In the genomic region with DNA sequence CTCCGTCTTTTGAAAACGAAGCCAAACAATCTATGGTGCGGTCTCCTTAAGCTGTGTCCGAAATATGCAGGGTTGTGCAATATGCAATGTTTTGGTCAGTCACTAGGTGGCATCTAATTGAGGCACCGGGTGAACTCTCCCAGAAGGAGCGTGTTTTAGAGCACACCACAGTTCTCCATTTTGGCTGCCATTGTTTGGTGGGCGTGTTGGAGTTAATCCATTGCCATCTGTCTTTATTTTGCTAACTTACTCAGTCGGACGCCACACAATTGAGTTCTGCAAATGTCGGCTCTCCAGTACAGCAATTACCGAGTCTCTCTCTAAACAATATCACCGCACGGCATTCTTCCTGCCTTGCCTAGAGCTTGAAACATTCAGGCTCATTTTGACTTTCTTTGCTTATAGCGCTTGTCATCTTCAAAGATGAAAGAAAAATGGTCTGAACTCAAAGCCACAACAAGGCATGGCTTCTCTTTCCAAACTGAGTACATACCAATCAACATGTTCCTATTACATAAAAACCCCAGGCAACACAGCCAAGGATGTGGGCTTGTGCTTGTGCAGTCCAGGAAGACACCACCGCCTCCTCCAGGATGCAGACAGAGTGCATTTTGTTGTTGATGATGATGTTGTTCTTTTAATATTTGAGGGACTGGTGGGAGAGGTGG, we compare ENCODE assay signal across 9 cellular contexts.
A peak's percentile ranks its signal among the peaks of the same experiment; 100 is the strongest.
DNase-seq lines count a peak whose midpoint lies in the region; ATAC-seq and TF ChIP-seq lines count a peak whose summit lies in the region.
"Had no signal": no experiment of that assay in that cellular context is flagged by ENCODE, and none has a peak within 500 bp of the region (broad histone marks: within the 10 kb centered on the region; RNA-seq: fewer than 3 reads in every experiment).

No MANE protein-coding gene starts in this region.

- DNase-seq in AG10803 (ENCODE audit: low read depth), result peak; percentile 89
- DNase-seq in H4 (ENCODE audit: low spot score), result peak; percentile 79
- DNase-seq in NOMO-1 (lab: John Stamatoyannopoulos, UW; ENCODE audit: unreplicated experiment in 2 of 2), result peak; percentile 73 to 80
- peak; percentile 17 for DNase-seq in activated T-cell treated with anti-CD3 and anti-CD28 coated beads, Interleukin-2, amount 50 U/mL, for 4 hours
- peak; percentile 93 for DNase-seq in fibroblast of mammary gland (ENCODE audit: low read depth)
- no peak for DNase-seq in NCI-H1436 treated with DMSO at 0.1 percent for 48 hours (lab: John Stamatoyannopoulos, UW)

- no peak overlapping the region for H3K4me3 Mint-ChIP-seq in activated T-cell treated with anti-CD3 and anti-CD28 coated beads, Interleukin-2, amount 50 U/mL, for 4 hours

- TF ChIP-seq CTCF in AG10803 (conservative IDR thresholded peaks at IDR 0.05; ENCODE audit: low read length), result peak; percentile 94
- peak; percentile 92 for TF ChIP-seq CTCF in fibroblast of mammary gland (conservative IDR thresholded peaks at IDR 0.05; ENCODE audit: control insufficient read depth, insufficient read depth, low read depth, low read length)
- TF ChIP-seq CTCF in neural cell (IDR thresholded peaks at IDR 0.05; ENCODE audit: poor library complexity, severe bottlenecking), result peak; percentile 49

- H3K4me2 ChIP-seq in neural cell (ENCODE audit: low read length), result no peak overlapping the region

- no peak overlapping the region for H3K9ac ChIP-seq in neural cell (ENCODE audit: low read length)

- TF ChIP-seq EP300 in neural cell (conservative IDR thresholded peaks at IDR 0.05; ENCODE audit: poor library complexity, severe bottlenecking), result no peak

- H3K27ac ChIP-seq in neural cell (ENCODE audit: low read length), result no peak overlapping the region

- H3K9me2 ChIP-seq in neural cell (ENCODE audit: insufficient read depth, low read length), result no peaks in the 10 kb centered on the region

- TF ChIP-seq RAD21 in neural cell (conservative IDR thresholded peaks at IDR 0.05), result peak; percentile 34

- H3K4me3 ChIP-seq in AG10803 (ENCODE audit: low read length) (peak overlapping the region; percentile 26), fibroblast of mammary gland (ENCODE audit: control insufficient read depth, low read depth, low read length) (no peak overlapping the region), neural cell (ENCODE audit: low read length) (no peak overlapping the region)
- H3K4me3 ChIP-seq: skin epidermis had no signal

- H3K9me3 Mint-ChIP-seq in activated T-cell treated with anti-CD3 and anti-CD28 coated beads, Interleukin-2, amount 50 U/mL, for 4 hours, result no peaks in the 10 kb centered on the region

- no peaks in the 10 kb centered on the region for H3K36me3 Mint-ChIP-seq in activated T-cell treated with anti-CD3 and anti-CD28 coated beads, Interleukin-2, amount 50 U/mL, for 4 hours (ENCODE audit: insufficient read depth)

- H3K79me2 ChIP-seq in neural cell (replicated peaks; ENCODE audit: insufficient read depth, low read length), result no peaks in the 10 kb centered on the region

- peaks cover 18% of the 10 kb centered on the region for H3K4me1 Mint-ChIP-seq in activated T-cell treated with anti-CD3 and anti-CD28 coated beads, Interleukin-2, amount 50 U/mL, for 4 hours (ENCODE audit: low read depth)

- no peaks in the 10 kb centered on the region for H3K27me3 ChIP-seq in neural cell (ENCODE audit: insufficient read depth, low read depth, low read length)

- H3K36me3 ChIP-seq in neural cell (ENCODE audit: insufficient read depth, low read length), result no peaks in the 10 kb centered on the region

- H3K27me3 Mint-ChIP-seq in activated T-cell treated with anti-CD3 and anti-CD28 coated beads, Interleukin-2, amount 50 U/mL, for 4 hours (ENCODE audit: low read depth), result no peaks in the 10 kb centered on the region

- H4K20me1 ChIP-seq in neural cell (ENCODE audit: insufficient read depth), result no peaks in the 10 kb centered on the region

- H3K9me3 ChIP-seq in neural cell (ENCODE audit: low read length), result no peaks in the 10 kb centered on the region

- H3F3A ChIP-seq in neural cell (ENCODE audit: insufficient read depth, low read length, poor library complexity, severe bottlenecking), result no peaks in the 10 kb centered on the region

- peak; percentile 64 to 65 for ATAC-seq in activated T-cell treated with anti-CD3 and anti-CD28 coated beads, Interleukin-2, amount 50 U/mL, for 4 hours
- no peak for ATAC-seq in HG03469 (IDR thresholded peaks at IDR 0.05; ENCODE audit: unreplicated experiment)

- no peak overlapping the region for H2AFZ ChIP-seq in neural cell (ENCODE audit: low read depth, low read length)

TF ChIP-seq in neural cell, 6 proteins besides CTCF, POLR2A, EP300 and RAD21:
- TF ChIP-seq MXI1 (conservative IDR thresholded peaks at IDR 0.05; ENCODE audit: poor library complexity, severe bottlenecking) (no peak), SMC3 (conservative IDR thresholded peaks at IDR 0.05; ENCODE audit: poor library complexity) (peak; percentile 48)
TF ChIP-seq in neural cell: peak in this region for 1.
